ENCODE assay signal across 1 cellular context in the genomic region with DNA sequence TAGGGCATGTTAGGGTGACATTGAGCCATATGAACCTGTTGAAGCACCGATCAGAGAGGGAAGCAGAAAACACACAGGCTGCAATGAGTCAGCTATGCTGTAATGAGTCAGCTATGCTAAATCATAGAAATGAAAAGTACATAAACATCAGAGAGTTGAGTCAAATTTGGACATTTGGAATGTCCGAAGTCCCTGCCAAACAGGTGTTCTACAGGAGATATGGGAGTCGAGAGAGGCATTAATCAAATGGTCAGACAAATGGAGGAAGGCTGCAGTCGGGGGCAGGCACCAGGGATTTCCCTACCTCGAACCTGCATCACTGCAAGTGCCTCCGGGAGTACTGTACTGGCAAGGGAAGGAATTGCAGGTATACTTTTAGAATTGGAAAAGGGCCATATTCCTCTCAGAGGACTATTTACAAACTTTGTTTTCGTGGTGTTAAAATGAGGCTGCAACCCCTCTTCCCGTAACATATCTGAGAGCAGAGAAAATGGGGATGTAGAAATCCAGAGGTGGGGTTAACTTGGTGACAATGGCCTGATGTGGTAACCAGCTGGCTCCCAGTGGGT.
TF ChIP-seq lines count a peak whose summit lies in the region.

No MANE protein-coding gene starts in this region.

TF ChIP-seq in HEK293, 187 proteins besides CTCF, POLR2A, EP300 and RAD21 (continued from another document):
- 0 out of 2 replicates have a peak, but pooled peaks have one; percentile 44 for TF ChIP-seq ZXDB (tag by site-specific recombination; IDR thresholded peaks at IDR 0.05)
- TF ChIP-seq PRDM1 (tag by site-specific recombination; IDR thresholded peaks at IDR 0.05) = peak; percentile 82
- no peak for TF ChIP-seq ZNF280C (tag by site-specific recombination; IDR thresholded peaks at IDR 0.05)
- TF ChIP-seq ZNF629 (tag by site-specific recombination; IDR thresholded peaks at IDR 0.05) = peak; percentile 86
- no peak for TF ChIP-seq ZNF157 (tag by site-specific recombination; IDR thresholded peaks at IDR 0.05)
- TF ChIP-seq ZBTB21 (tag by site-specific recombination; IDR thresholded peaks at IDR 0.05) = peak; percentile 60; the same call in 1 of the 2 replicates
- TF ChIP-seq OSR2 (tag by site-specific recombination; IDR thresholded peaks at IDR 0.05) = 0 out of 2 replicates have a peak, but pooled peaks have one; percentile 7
- TF ChIP-seq MZF1 (tag by site-specific recombination; IDR thresholded peaks at IDR 0.05; ENCODE audit: borderline replicate concordance) = no peak
- TF ChIP-seq SP7 (tag by site-specific recombination; IDR thresholded peaks at IDR 0.05) = peak; percentile 69
- TF ChIP-seq, protein P1, sequence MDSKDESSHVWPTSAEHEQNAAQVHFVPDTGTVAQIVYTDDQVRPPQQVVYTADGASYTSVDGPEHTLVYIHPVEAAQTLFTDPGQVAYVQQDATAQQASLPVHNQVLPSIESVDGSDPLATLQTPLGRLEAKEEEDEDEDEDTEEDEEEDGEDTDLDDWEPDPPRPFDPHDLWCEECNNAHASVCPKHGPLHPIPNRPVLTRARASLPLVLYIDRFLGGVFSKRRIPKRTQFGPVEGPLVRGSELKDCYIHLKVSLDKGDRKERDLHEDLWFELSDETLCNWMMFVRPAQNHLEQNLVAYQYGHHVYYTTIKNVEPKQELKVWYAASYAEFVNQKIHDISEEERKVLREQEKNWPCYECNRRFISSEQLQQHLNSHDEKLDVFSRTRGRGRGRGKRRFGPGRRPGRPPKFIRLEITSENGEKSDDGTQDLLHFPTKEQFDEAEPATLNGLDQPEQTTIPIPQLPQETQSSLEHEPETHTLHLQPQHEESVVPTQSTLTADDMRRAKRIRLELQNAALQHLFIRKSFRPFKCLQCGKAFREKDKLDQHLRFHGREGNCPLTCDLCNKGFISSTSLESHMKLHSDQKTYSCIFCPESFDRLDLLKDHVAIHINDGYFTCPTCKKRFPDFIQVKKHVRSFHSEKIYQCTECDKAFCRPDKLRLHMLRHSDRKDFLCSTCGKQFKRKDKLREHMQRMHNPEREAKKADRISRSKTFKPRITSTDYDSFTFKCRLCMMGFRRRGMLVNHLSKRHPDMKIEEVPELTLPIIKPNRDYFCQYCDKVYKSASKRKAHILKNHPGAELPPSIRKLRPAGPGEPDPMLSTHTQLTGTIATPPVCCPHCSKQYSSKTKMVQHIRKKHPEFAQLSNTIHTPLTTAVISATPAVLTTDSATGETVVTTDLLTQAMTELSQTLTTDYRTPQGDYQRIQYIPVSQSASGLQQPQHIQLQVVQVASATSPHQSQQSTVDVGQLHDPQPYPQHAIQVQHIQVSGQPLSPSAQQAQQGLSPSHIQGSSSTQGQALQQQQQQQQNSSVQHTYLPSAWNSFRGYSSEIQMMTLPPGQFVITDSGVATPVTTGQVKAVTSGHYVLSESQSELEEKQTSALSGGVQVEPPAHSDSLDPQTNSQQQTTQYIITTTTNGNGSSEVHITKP (tag by site-specific recombination; IDR thresholded peaks at IDR 0.05) = peak; percentile 50; the same call in 1 of the 2 replicates
- TF ChIP-seq ZNF335 (tag by site-specific recombination; conservative IDR thresholded peaks at IDR 0.05) = peak; percentile 73
